ENCODE assay signal across 8 cellular contexts in the genomic region with DNA sequence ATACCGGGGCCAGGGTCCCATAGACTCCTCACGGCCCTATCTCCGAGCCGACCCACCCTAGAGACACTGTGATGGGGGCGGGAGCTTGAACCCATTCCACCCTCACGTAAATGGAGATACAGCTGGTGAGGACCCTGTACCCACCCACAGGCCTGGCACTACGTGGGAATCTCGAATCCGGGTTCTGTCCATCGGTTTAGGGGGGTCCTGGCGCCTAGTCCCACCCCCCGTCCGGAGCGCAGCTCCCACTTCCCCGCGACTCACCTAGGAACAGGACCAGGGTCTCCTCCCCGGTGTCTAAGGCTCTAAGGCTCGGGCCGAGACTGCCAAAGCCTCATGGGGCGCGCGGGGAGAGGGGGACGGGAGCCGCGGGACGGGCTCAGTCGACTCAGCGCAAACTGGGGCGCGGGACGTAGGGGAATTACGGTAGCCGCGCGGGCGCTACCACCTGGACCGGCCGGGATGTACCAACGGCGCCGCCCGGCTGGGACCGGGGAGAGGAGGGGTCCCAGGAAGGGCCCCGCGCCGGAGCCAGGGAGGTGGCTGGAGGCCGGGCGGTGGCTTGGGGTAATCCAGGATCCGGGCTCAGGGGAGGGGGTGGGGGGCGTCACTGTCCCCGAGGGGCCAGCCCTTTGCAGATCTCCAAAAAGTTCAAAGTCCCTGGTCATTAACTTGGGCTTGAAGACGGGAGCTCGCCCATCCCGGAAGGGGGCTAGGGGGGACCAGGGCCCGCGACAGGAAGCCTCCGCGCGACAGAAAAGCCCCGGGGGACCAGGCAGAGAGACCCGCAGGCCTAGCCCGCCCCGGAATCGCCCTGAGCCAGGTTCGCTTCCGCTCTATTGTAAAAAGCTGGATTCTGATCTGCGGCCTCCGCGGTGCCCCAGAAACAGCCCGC. TPM values are rescaled to one million over a fixed set of nuclear protein-coding genes. Genes with fewer than 3 reads are reported as not detected.
A peak's percentile ranks its signal among the peaks of the same experiment; 100 is the strongest.
DNase-seq lines count a peak whose midpoint lies in the region; ATAC-seq and FAIRE-seq lines count a peak whose summit lies in the region.

No MANE protein-coding gene starts in this region.

- peak overlapping the region; percentile 43 to 89 (median 86) for H3K27ac Mint-ChIP-seq in CD4-positive, CD25-positive, alpha-beta regulatory T cell
- H3K27ac Mint-ChIP-seq in memory B cell: no peak overlapping the region

- H3K9me3 ChIP-seq in CD4-positive, CD25-positive, alpha-beta regulatory T cell (ENCODE audit: control insufficient read depth in 2 of 2, low read length in 2 of 2): no peaks in the 10 kb centered on the region
- H3K9me3 ChIP-seq in MG63: no peaks in the 10 kb centered on the region

- peaks cover 0 to 1% (median 0%) of the 10 kb centered on the region in 7 donors for H3K9me3 Mint-ChIP-seq in CD4-positive, CD25-positive, alpha-beta regulatory T cell
- no peaks in the 10 kb centered on the region for H3K9me3 Mint-ChIP-seq in memory B cell

- H3K4me1 ChIP-seq in CD4-positive, CD25-positive, alpha-beta regulatory T cell (ENCODE audit: control insufficient read depth, insufficient read depth, low read length, poor library complexity, severe bottlenecking): peaks cover 38% of the 10 kb centered on the region

- peaks cover 25% of the 10 kb centered on the region for H3K27me3 Mint-ChIP-seq in CD4-positive, CD25-positive, alpha-beta regulatory T cell
- H3K27me3 Mint-ChIP-seq in memory B cell: peaks cover 18% of the 10 kb centered on the region

- intact Hi-C loops in posterior vena cava (cut with DNase I): no loop called here

- no peaks in the 10 kb centered on the region for H3K36me3 ChIP-seq in CD4-positive, CD25-positive, alpha-beta regulatory T cell (ENCODE audit: control insufficient read depth, insufficient read depth, low read length)
- H3K36me3 ChIP-seq in MG63: no peaks in the 10 kb centered on the region

- H3K4me3 ChIP-seq in CD4-positive, CD25-positive, alpha-beta regulatory T cell (ENCODE audit: low read depth, low read length): peak overlapping the region; percentile 53
- H3K4me3 ChIP-seq in MG63: peak overlapping the region; percentile 49

- H3K27me3 ChIP-seq in CD4-positive, CD25-positive, alpha-beta regulatory T cell (ENCODE audit: control insufficient read depth, insufficient read depth, low read length): no peaks in the 10 kb centered on the region
- H3K27me3 ChIP-seq in MG63: peaks cover 7% of the 10 kb centered on the region; the same call in 1 of the 2 replicates

- H3K36me3 Mint-ChIP-seq in CD4-positive, CD25-positive, alpha-beta regulatory T cell: no peaks in the 10 kb centered on the region
- H3K36me3 Mint-ChIP-seq in memory B cell: no peaks in the 10 kb centered on the region

- FAIRE-seq in GM19239 (lab: Jason Lieb, UNC): peak; percentile 52

- H3K4me1 Mint-ChIP-seq in CD4-positive, CD25-positive, alpha-beta regulatory T cell: peaks cover 0 to 42% (median 25%) of the 10 kb centered on the region in 4 donors
- H3K4me1 Mint-ChIP-seq in memory B cell: peaks cover 15% of the 10 kb centered on the region

- ATAC-seq in CD4-positive, CD25-positive, alpha-beta regulatory T cell (ENCODE audit: low read depth in 2 of 2): peak; percentile 29 to 46
- ATAC-seq in memory B cell (ENCODE audit: low read depth): peak; percentile 52

- H3K27ac ChIP-seq in CD4-positive, CD25-positive, alpha-beta regulatory T cell (ENCODE audit: insufficient read depth, low read length, poor library complexity, severe bottlenecking): peak overlapping the region; percentile 66

- peak; percentile 23 to 83 (median 44) for DNase-seq in CD4-positive, CD25-positive, alpha-beta regulatory T cell
- DNase-seq in GM19239 (ENCODE audit: insufficient read length, low spot score): peak; percentile 90
- peak; percentile 72 for DNase-seq in MG63
- peak; percentile 83 for DNase-seq in activated CD4-positive, alpha-beta T cell treated with anti-CD3 and anti-CD28 coated beads for 48 hours
- peak; percentile 22 for DNase-seq in effector CD4-positive, alpha-beta T cell
- DNase-seq in memory B cell (ENCODE audit: low spot score in 2 of 2): peak in 1 of 2 donors; percentile 51
- peak; percentile 81 for DNase-seq in stimulated activated CD8-positive, alpha-beta memory T cell treated with anti-CD3 and anti-CD28 coated beads, Interleukin-4, amount 100 ng/mL, for 48 hours
- DNase-seq in posterior vena cava (ENCODE audit: low spot score): no peak

- H3K4me3 Mint-ChIP-seq in CD4-positive, CD25-positive, alpha-beta regulatory T cell: peak overlapping the region; percentile 81 to 90 (median 84)
- peak overlapping the region; percentile 74 for H3K4me3 Mint-ChIP-seq in memory B cell

RNA-seq across cellular contexts. Expression of gene PLEKHG5, which starts 1.0 kb away (rescaled TPM):
- total RNA-seq in CD4-positive, CD25-positive, alpha-beta regulatory T cell: 5.0 TPM
- polyA plus RNA-seq in CD4-positive, CD25-positive, alpha-beta regulatory T cell: 1 to 10 TPM in 1 of 4 donors, under 1 TPM in 2, not detected in 1; 0.65 to 1.0 (median 0.68) TPM
- total RNA-seq in MG63 (2014; rRNA removed; shearing (Covaris generic); ENCODE audit: low replicate concordance): 0.02 and 1.2 TPM in 2 replicates
- 10 to 100 TPM in 1 of 2 donors, 1 to 10 TPM in 1; 8.9 to 13.0 TPM for total RNA-seq in posterior vena cava

RNA-seq across cellular contexts. Expression of gene TNFRSF25, which starts 24.5 kb away (rescaled TPM):
- 258 TPM for total RNA-seq in CD4-positive, CD25-positive, alpha-beta regulatory T cell
- 10 to 100 TPM; 23.3 to 32.8 (median 31.0) TPM for polyA plus RNA-seq in CD4-positive, CD25-positive, alpha-beta regulatory T cell
- total RNA-seq in MG63 (2014; rRNA removed; shearing (Covaris generic); ENCODE audit: low replicate concordance): 0.63 TPM in 1 of 2 replicates, not detected in the other
- 1 to 10 TPM; 7.0 to 9.2 TPM for total RNA-seq in posterior vena cava

Comparison
In these comparisons a context has a peak if more than half of its experiments do, and no peak if none do; other contexts are left out.
1. RNA of gene TNFRSF25, which starts 24.5 kb away (total RNA-seq): 258 TPM in CD4-positive, CD25-positive, alpha-beta regulatory T cell (single experiment); 7.0 to 9.2 TPM in posterior vena cava and 0.63 TPM in MG63; every median in the first group is over 10 times any median in the second.